In the genomic region with DNA sequence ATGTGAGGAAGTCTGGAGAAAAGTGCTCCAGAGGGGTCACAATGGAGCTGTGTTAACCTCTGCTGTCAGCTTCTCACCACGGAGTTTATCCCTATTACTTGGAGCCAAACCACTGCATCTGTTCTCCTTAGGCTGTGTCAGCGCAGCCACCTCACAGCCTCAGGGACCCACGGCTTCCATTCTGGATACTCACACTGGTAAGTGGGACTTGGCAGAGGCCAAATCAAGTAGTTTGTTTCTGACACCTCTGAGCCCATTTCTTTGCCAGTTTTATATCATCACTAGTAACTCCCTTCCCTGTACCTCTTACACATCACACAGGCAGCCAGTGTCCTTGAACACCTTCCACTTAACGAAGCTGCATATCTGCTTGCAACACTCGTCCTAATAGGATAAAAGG, we compare ENCODE assay signal across 1 cellular context. TPM values are rescaled to one million over a fixed set of nuclear protein-coding genes. Genes with fewer than 3 reads are reported as not detected.
"Had no signal": no experiment of that assay in that cellular context is flagged by ENCODE, and none has a peak within 500 bp of the region (broad histone marks: within the 10 kb centered on the region; RNA-seq: fewer than 3 reads in every experiment).

No MANE protein-coding gene starts in this region.

RNA-seq across cellular contexts. Expression of a gene that starts 44.8 kb away (rescaled TPM):
- total RNA-seq: OCI-LY7 had no signal
